28 cellular contexts compared by ENCODE assay signal in genomic region chr17:9036336-9036735, GRCh38. TPM values are rescaled to one million over a fixed set of nuclear protein-coding genes. Genes with fewer than 3 reads are reported as not detected.
"Had no signal": no experiment of that assay in that cellular context is flagged by ENCODE, and none has a peak within 500 bp of the region (broad histone marks: within the 10 kb centered on the region; RNA-seq: fewer than 3 reads in every experiment).

No MANE protein-coding gene starts in this region.

- ATAC-seq: activated CD8-positive, alpha-beta memory T cell treated with anti-CD3 and anti-CD28 coated beads, Interleukin-2, amount 10 ng/mL, durations not matched to agents 7 days and 5 days; activated T-helper 17 cell treated with anti-CD3 and anti-CD28 coated beads, Interleukin-2, amount 50 U/mL, for 72 hours; K562; SK-N-SH treated with all-trans-retinoic acid at 6 μM for 48 hours; T-helper 17 cell had no signal

- H3K36me3 Mint-ChIP-seq: activated CD8-positive, alpha-beta memory T cell treated with anti-CD3 and anti-CD28 coated beads, Interleukin-2, amount 10 ng/mL, durations not matched to agents 7 days and 5 days; activated naive CD8-positive, alpha-beta T cell had no signal

- H3K27me3 ChIP-seq: SJSA1 had no signal

- H3K9me3 Mint-ChIP-seq: activated CD4-positive, alpha-beta T cell treated with anti-CD3 and anti-CD28 coated beads, Interleukin-2, amount 10 ng/mL, durations not matched to agents 24 days and 14 days had no signal

- DNase-seq: activated B cell treated with CpG ODN at 0.5 μM for 24 hours; activated CD4-positive, alpha-beta T cell treated with anti-CD3 and anti-CD28 coated beads for 1 hour; activated CD4-positive, alpha-beta T cell treated with anti-CD3 and anti-CD28 coated beads, Interleukin-2, amount 10 ng/mL, durations not matched to agents 24 days and 14 days; activated CD4-positive, alpha-beta T cell treated with anti-CD3 and anti-CD28 coated beads, Interleukin-2, amount 50 U/mL, for 48 hours; activated CD8-positive, alpha-beta memory T cell treated with anti-CD3 and anti-CD28 coated beads, Interleukin-2, amount 10 ng/mL, durations not matched to agents 7 days and 5 days; activated gamma-delta T cell; activated naive CD4-positive, alpha-beta T cell treated with anti-CD3 and anti-CD28 coated beads for 36 hours; activated T-cell treated with anti-CD3 and anti-CD28 coated beads, Interleukin-2, amount 50 U/mL, for 48 hours; amygdala; Kasumi-1; MV-4-11; NCI-H1092 treated with DMSO at 0.1 percent for 48 hours; NCI-H1417 treated with DMSO at 0.1 percent for 48 hours; NCI-H1694; NCI-H2029 treated with DMSO at 0.1 percent for 48 hours; NCI-H510A treated with DMSO at 0.1 percent for 48 hours; NCI-H69; NK-92 treated with Interleukin-12 subunit alpha and Interleukin-12 subunit beta, amount 100 ng/mL, for 24 hours; SHP77; T-helper 17 cell; T-helper 9 cell had no signal

- H3K4me1 Mint-ChIP-seq: activated B cell treated with CpG ODN at 0.5 μM for 24 hours; activated CD4-positive, alpha-beta T cell treated with anti-CD3 and anti-CD28 coated beads, Interleukin-2, amount 10 ng/mL, durations not matched to agents 24 days and 14 days; activated CD8-positive, alpha-beta memory T cell treated with anti-CD3 and anti-CD28 coated beads, Interleukin-2, amount 10 ng/mL, durations not matched to agents 7 days and 5 days; activated T-helper 17 cell treated with anti-CD3 and anti-CD28 coated beads, Interleukin-2, amount 50 U/mL, for 72 hours; brain; central memory CD8-positive, alpha-beta T cell; T-helper 17 cell had no signal

- H3K4me3 Mint-ChIP-seq: activated B cell treated with CpG ODN at 0.5 μM for 24 hours; activated CD4-positive, alpha-beta T cell treated with anti-CD3 and anti-CD28 coated beads, Interleukin-2, amount 10 ng/mL, durations not matched to agents 24 days and 14 days; activated CD8-positive, alpha-beta memory T cell treated with anti-CD3 and anti-CD28 coated beads, Interleukin-2, amount 10 ng/mL, durations not matched to agents 7 days and 5 days; activated naive CD4-positive, alpha-beta T cell treated with anti-CD3 and anti-CD28 coated beads for 36 hours; activated naive CD8-positive, alpha-beta T cell; activated T-helper 17 cell treated with anti-CD3 and anti-CD28 coated beads, Interleukin-2, amount 50 U/mL, for 72 hours; brain; central memory CD8-positive, alpha-beta T cell; T-helper 17 cell had no signal

- H3K4me3 ChIP-seq: K562, SJSA1 had no signal

- H3K27ac Mint-ChIP-seq: activated B cell treated with CpG ODN at 0.5 μM for 24 hours; activated CD4-positive, alpha-beta T cell treated with anti-CD3 and anti-CD28 coated beads, Interleukin-2, amount 10 ng/mL, durations not matched to agents 24 days and 14 days; activated CD8-positive, alpha-beta memory T cell treated with anti-CD3 and anti-CD28 coated beads, Interleukin-2, amount 10 ng/mL, durations not matched to agents 7 days and 5 days; activated naive CD4-positive, alpha-beta T cell treated with anti-CD3 and anti-CD28 coated beads for 36 hours; activated naive CD8-positive, alpha-beta T cell; activated T-helper 17 cell treated with anti-CD3 and anti-CD28 coated beads, Interleukin-2, amount 50 U/mL, for 72 hours; brain; T-helper 17 cell had no signal

RNA-seq across cellular contexts. Expression of gene NTN1, which starts 15.0 kb away (rescaled TPM):
- polyA plus RNA-seq: K562 had no signal
